In the genomic region with DNA sequence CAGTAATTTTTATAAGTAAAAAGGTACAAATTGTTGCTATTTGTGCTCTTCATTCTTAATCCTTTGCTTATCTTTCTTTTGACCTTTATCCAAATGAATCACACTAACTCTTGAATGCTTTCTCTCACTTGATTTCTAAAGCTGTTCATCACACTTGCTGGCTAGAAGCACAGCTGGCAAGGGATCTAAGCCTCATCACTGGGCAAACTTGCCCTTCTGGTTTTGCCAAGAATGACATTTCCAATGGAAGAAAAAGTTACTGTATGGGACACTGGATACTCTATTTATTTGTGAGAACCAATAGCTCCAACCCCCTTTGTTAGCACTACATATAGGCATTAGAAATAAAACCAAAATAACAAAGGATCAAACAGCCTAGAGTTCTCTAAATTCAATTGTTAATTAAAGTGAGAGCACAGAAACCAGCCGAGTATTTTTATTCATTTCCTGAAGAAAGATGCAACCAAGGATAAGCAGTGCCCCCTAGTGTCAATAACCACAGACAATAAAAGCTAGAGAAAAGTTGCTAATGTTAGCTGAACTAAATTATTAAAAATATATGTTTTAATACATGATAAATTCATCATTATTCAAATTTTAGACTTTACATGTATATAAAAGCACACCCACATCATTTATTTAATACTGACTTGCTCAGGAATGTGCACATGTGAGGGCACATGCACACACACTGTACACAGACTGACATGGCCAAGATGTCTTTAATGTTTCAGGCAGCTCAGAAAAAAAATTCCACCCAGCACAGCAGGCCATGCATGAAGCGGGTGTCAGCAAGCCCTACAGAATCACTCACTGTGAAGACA, we compare ENCODE assay signal across 8 cellular contexts. TPM values are rescaled to one million over a fixed set of nuclear protein-coding genes. Genes with fewer than 3 reads are reported as not detected.
DNase-seq lines count a peak whose midpoint lies in the region; ATAC-seq, FAIRE-seq and TF ChIP-seq lines count a peak whose summit lies in the region.

No MANE protein-coding gene starts in this region.

- no peaks in the 10 kb centered on the region for H3K9me3 Mint-ChIP-seq in naive thymus-derived CD4-positive, alpha-beta T cell

- H3K79me2 ChIP-seq in PC-3 (ENCODE audit: low read length) (no peaks in the 10 kb centered on the region), endothelial cell of umbilical vein (ENCODE audit: control insufficient read depth, insufficient read depth, low read length) (no peaks in the 10 kb centered on the region)

- H3K9ac ChIP-seq in PC-3 (ENCODE audit: low read length) (no peak overlapping the region), endothelial cell of umbilical vein (replicated peaks; ENCODE audit: extremely low read depth, insufficient read depth, low read length) (no peak overlapping the region)

- peaks cover 8% of the 10 kb centered on the region for H3F3A ChIP-seq in PC-3 (ENCODE audit: low read length, unreplicated experiment)

- H3K4me3 Mint-ChIP-seq in naive thymus-derived CD4-positive, alpha-beta T cell = no peak overlapping the region

- no peak overlapping the region for H2AFZ ChIP-seq in PC-3 (ENCODE audit: low read length)
- H2AFZ ChIP-seq in endothelial cell of umbilical vein (ENCODE audit: low read depth, low read length) = no peak overlapping the region

- no peaks in the 10 kb centered on the region for H3K9me3 ChIP-seq in PC-3 (ENCODE audit: low read length)
- no peaks in the 10 kb centered on the region for H3K9me3 ChIP-seq in endothelial cell of umbilical vein (replicated peaks; ENCODE audit: control insufficient read depth, insufficient read depth, low read length)
- no peaks in the 10 kb centered on the region for H3K9me3 ChIP-seq in naive thymus-derived CD4-positive, alpha-beta T cell (ENCODE audit: control insufficient read depth in 2 of 3, low read length in 3 of 3)

- H3K36me3 Mint-ChIP-seq in naive thymus-derived CD4-positive, alpha-beta T cell = peaks cover 0 to 18% (median 6%) of the 10 kb centered on the region in 5 donors

- dilution Hi-C loops in endothelial cell of umbilical vein (cut with MboI; ENCODE audit: extremely low pct_ligation_motif_present, low sequenced_read_pairs) = no loop called here

- BruUV-seq in PC-3 (replicated peaks; lab: Mats Ljungman, UMichigan) (no TSS peak), endothelial cell of umbilical vein (replicated peaks; lab: Mats Ljungman, UMichigan) (no TSS peak)

- intact Hi-C loops in PC-3 (cut with micrococcal nuclease) = loop anchor here (1.0 to 10.0 kb wide), 5 partner anchors 194 to 1496 kb away; partner anchors contain the start of gene NR2F1
- intact Hi-C loops in endothelial cell of umbilical vein (cut with micrococcal nuclease) = loop anchor here (1.0 to 10.0 kb wide), 9 partner anchors 114 to 1492 kb away; partner anchors contain the start of gene NR2F1-AS1
- intact Hi-C loops in naive thymus-derived CD4-positive, alpha-beta T cell (cut with micrococcal nuclease) = loop anchor here (1.0 kb wide), 3 partner anchors 193 to 221 kb away; partner anchors contain the start of gene NR2F1-AS1 (in 1 of the 2)

- FAIRE-seq in endothelial cell of umbilical vein (lab: Jason Lieb, UNC) = no peak

- H3K27me3 ChIP-seq in PC-3 (ENCODE audit: low read length) (no peaks in the 10 kb centered on the region), endothelial cell of umbilical vein (ENCODE audit: control insufficient read depth in 2 of 2, insufficient read depth in 2 of 2, low read length in 2 of 2) (no peaks in the 10 kb centered on the region)
- H3K27me3 ChIP-seq in naive thymus-derived CD4-positive, alpha-beta T cell (ENCODE audit: control insufficient read depth in 2 of 2, insufficient read depth in 2 of 2, low read length in 2 of 2) = no peaks in the 10 kb centered on the region

- TF ChIP-seq CTCF in PC-3 (conservative IDR thresholded peaks at IDR 0.05; ENCODE audit: low read depth, low read length) = peak; percentile 85
- TF ChIP-seq CTCF in endothelial cell of umbilical vein (IDR thresholded peaks at IDR 0.05; ENCODE audit: extremely low read depth in 1 of 2, insufficient read depth in 1 of 2, low read depth in 1 of 2, low read length in 2 of 2) = peak; percentile 41

- no peaks in the 10 kb centered on the region for H3K9me1 ChIP-seq in endothelial cell of umbilical vein (replicated peaks; ENCODE audit: control insufficient read depth, extremely low read depth, insufficient read depth, low read length)

- H3K27ac ChIP-seq in PC-3 (ENCODE audit: low read length) (no peak overlapping the region), endothelial cell of umbilical vein (ENCODE audit: insufficient read depth, low read depth, low read length) (no peak overlapping the region)
- no peak overlapping the region for H3K27ac ChIP-seq in naive thymus-derived CD4-positive, alpha-beta T cell (ENCODE audit: low read depth, low read length)

- H3K36me3 ChIP-seq in PC-3 (ENCODE audit: low read depth, low read length) (no peaks in the 10 kb centered on the region), endothelial cell of umbilical vein (ENCODE audit: control insufficient read depth in 2 of 2, extremely low read depth in 1 of 2, insufficient read depth in 2 of 2, low read length in 2 of 2) (no peaks in the 10 kb centered on the region)
- peaks cover 0 to 4% (median 0%) of the 10 kb centered on the region in 3 experiments for H3K36me3 ChIP-seq in naive thymus-derived CD4-positive, alpha-beta T cell (ENCODE audit: control insufficient read depth in 2 of 3, insufficient read depth in 3 of 3, low read length in 3 of 3)

- CTCF ChIA-PET in PC-3 (lab: Charles Lee) = interaction anchor here (0.5 to 2.4 kb wide), 15 partner anchors 8 to 920 kb away, joined by 3 to 13 read pairs (median 4); partner anchors contain the start of gene NR2F1
- CTCF ChIA-PET in endothelial cell of umbilical vein (lab: Charles Lee) = interaction anchor here (0.5 to 3.0 kb wide), 92 partner anchors 9 to 1873 kb away, joined by 3 to 80 read pairs (median 4); partner anchors contain the start of genes NR2F1 and NR2F1-AS1
- CTCF ChIA-PET in naive thymus-derived CD4-positive, alpha-beta T cell (lab: Charles Lee) = interaction anchor here (0.7 to 1.2 kb wide), 5 partner anchors 9 to 224 kb away, joined by 3 to 6 read pairs (median 3); no protein-coding TSS in a partner anchor

- peak overlapping the region; percentile 70 for H3K4me2 ChIP-seq in PC-3 (ENCODE audit: low read length)
- peak overlapping the region; percentile 24 for H3K4me2 ChIP-seq in endothelial cell of umbilical vein (ENCODE audit: insufficient read depth, low read length)

- peaks cover 16% of the 10 kb centered on the region for H3K4me1 ChIP-seq in PC-3 (ENCODE audit: insufficient read depth, low read length)
- peaks cover 2% of the 10 kb centered on the region for H3K4me1 ChIP-seq in endothelial cell of umbilical vein (ENCODE audit: control insufficient read depth, extremely low read depth, insufficient read depth, low read length)
- H3K4me1 ChIP-seq in naive thymus-derived CD4-positive, alpha-beta T cell (ENCODE audit: control insufficient read depth in 2 of 2, insufficient read depth in 2 of 2, low read length in 2 of 2) = no peaks in the 10 kb centered on the region

- DNase-seq in DMS 273 (lab: John Stamatoyannopoulos, UW; ENCODE audit: unreplicated experiment) (peak; percentile 79), HT1080 (ENCODE audit: low read depth) (peak; percentile 28), PC-3 (peak; percentile 90), endothelial cell of umbilical vein (ENCODE audit: low read depth, low spot score) (peak; percentile 68), activated gamma-delta T cell (lab: John Stamatoyannopoulos, UW) (no peak)
- peak in 5 of 9 donors; percentile 16 to 38 (median 30) for DNase-seq in naive thymus-derived CD4-positive, alpha-beta T cell

- peaks cover 0 to 5% (median 0%) of the 10 kb centered on the region in 5 donors for H3K27me3 Mint-ChIP-seq in naive thymus-derived CD4-positive, alpha-beta T cell

- TF ChIP-seq POLR2A in endothelial cell of umbilical vein (IDR thresholded peaks at IDR 0.05; ENCODE audit: low read depth, low read length) = no peak

- POLR2A ChIA-PET in PC-3 (lab: Charles Lee; ENCODE audit: unreplicated experiment) = interaction anchor here (0.5 to 0.6 kb wide), 2 partner anchors 217 to 218 kb away, joined by 3 read pairs; partner anchors contain the start of gene NR2F1
- POLR2A ChIA-PET in endothelial cell of umbilical vein (lab: Charles Lee) = interaction anchor here (0.6 kb wide), 1 partner anchor 218 kb away, joined by 3 read pairs; the partner anchor contains the start of gene NR2F1
- POLR2A ChIA-PET in naive thymus-derived CD4-positive, alpha-beta T cell (lab: Charles Lee) = no interaction called here

- peak overlapping the region; percentile 36; the same call in 1 of the 2 replicates for H3K4me3 ChIP-seq in PC-3 (ENCODE audit: low read length)
- no peak overlapping the region for H3K4me3 ChIP-seq in endothelial cell of umbilical vein (replicated peaks in 1 of 3; ENCODE audit: insufficient read depth in 1 of 3, low read depth in 1 of 3, low read length in 3 of 3)
- H3K4me3 ChIP-seq in naive thymus-derived CD4-positive, alpha-beta T cell (ENCODE audit: low read length) = no peak overlapping the region

- H4K20me1 ChIP-seq in PC-3 (ENCODE audit: low read length) (no peaks in the 10 kb centered on the region), endothelial cell of umbilical vein (replicated peaks; ENCODE audit: control insufficient read depth, extremely low read depth, insufficient read depth, low read length) (no peaks in the 10 kb centered on the region)

- H3K27ac Mint-ChIP-seq in naive thymus-derived CD4-positive, alpha-beta T cell = peak overlapping the region in 2 of 9 donors; percentile 4 to 61

- H3K9me2 ChIP-seq in PC-3 (replicated peaks; ENCODE audit: low read length) = no peaks in the 10 kb centered on the region

- peaks cover 0 to 4% (median 0%) of the 10 kb centered on the region in 7 donors for H3K4me1 Mint-ChIP-seq in naive thymus-derived CD4-positive, alpha-beta T cell

- ATAC-seq in GM18861 (IDR thresholded peaks at IDR 0.05; ENCODE audit: unreplicated experiment) = peak; percentile 43
- peak; percentile 92 for ATAC-seq in PC-3
- peak; percentile 50 for ATAC-seq in naive thymus-derived CD4-positive, alpha-beta T cell
- no peak for ATAC-seq in GM19397 (IDR thresholded peaks at IDR 0.05; ENCODE audit: unreplicated experiment)

RNA-seq across cellular contexts. Expression of gene POU5F2, which starts 59.8 kb away (rescaled TPM):
- total RNA-seq in HT1080 (2014; rRNA removed; shearing (Covaris generic)) = 0.10 and 0.13 TPM in 2 replicates
- 0.02 TPM in 1 of 2 replicates, not detected in the other for polyA plus RNA-seq in HT1080 (2015; cell fraction: cytosol; rRNA removed)
- 0.06 TPM in 1 of 2 replicates, not detected in the other for polyA plus RNA-seq in HT1080 (2015; cell fraction: nucleus; rRNA removed)
- 0.46 and 0.66 TPM in 2 replicates for total RNA-seq in PC-3 (2014; rRNA removed)
- total RNA-seq in endothelial cell of umbilical vein = 1.2 TPM in 2 replicates
- 0.11 and 0.14 TPM in 2 replicates for polyA plus RNA-seq in endothelial cell of umbilical vein
- polyA plus RNA-seq in endothelial cell of umbilical vein (2011; cell fraction: cytosol; rRNA removed) = 0.01 TPM in 2 replicates
- 2.8 and 2.9 TPM in 2 replicates for polyA plus RNA-seq in endothelial cell of umbilical vein (2011; cell fraction: nucleus; rRNA removed)
- polyA plus RNA-seq in endothelial cell of umbilical vein (2012) = 0.03 and 0.04 TPM in 2 replicates
- polyA minus RNA-seq in endothelial cell of umbilical vein = 3.6 and 3.7 TPM in 2 replicates
- polyA minus RNA-seq in endothelial cell of umbilical vein (2011; cell fraction: cytosol; rRNA and poly(A)+ RNA removed) = 0.10 TPM
- 26.7 and 37.0 TPM in 2 replicates for polyA minus RNA-seq in endothelial cell of umbilical vein (2011; cell fraction: nucleus; rRNA and poly(A)+ RNA removed)
- total RNA-seq in naive thymus-derived CD4-positive, alpha-beta T cell = 1 to 10 TPM; 1.7 to 4.2 (median 1.8) TPM
- polyA plus RNA-seq in naive thymus-derived CD4-positive, alpha-beta T cell = under 1 TPM; 0.07 to 0.12 TPM
